1 cellular context compared by ENCODE assay signal in genomic region chr2:226581004-226581403, GRCh38.
A peak's percentile ranks its signal among the peaks of the same experiment; 100 is the strongest.
TF ChIP-seq lines count a peak whose summit lies in the region.

No MANE protein-coding gene starts in this region.

TF ChIP-seq in HepG2, 621 proteins besides CTCF, POLR2A, EP300 and RAD21 (continued from another document and continues in another):
- TF ChIP-seq GATAD2A (CRISPR knock-in tag; IDR thresholded peaks at IDR 0.05) = peak; percentile 92
- TF ChIP-seq SRY (CRISPR knock-in tag; IDR thresholded peaks at IDR 0.05) = no peak
- TF ChIP-seq ZNF451 (CRISPR knock-in tag; IDR thresholded peaks at IDR 0.05) = no peak
- TF ChIP-seq ATF6 (CRISPR knock-in tag; conservative IDR thresholded peaks at IDR 0.05) = no peak
- TF ChIP-seq SMAD1 (CRISPR knock-in tag; IDR thresholded peaks at IDR 0.05; ENCODE audit: borderline replicate concordance, low read depth) = no peak
- TF ChIP-seq RFX3 (CRISPR knock-in tag; IDR thresholded peaks at IDR 0.05) = no peak
- TF ChIP-seq STAT5B (CRISPR knock-in tag; IDR thresholded peaks at IDR 0.05) = no peak
- TF ChIP-seq ZBTB39 (CRISPR knock-in tag; IDR thresholded peaks at IDR 0.05) = no peak
- no peak for TF ChIP-seq ZNF468 (CRISPR knock-in tag; IDR thresholded peaks at IDR 0.05)
- TF ChIP-seq USF2 (IDR thresholded peaks at IDR 0.05; ENCODE audit: low read depth, low read length) = no peak
- 0 out of 2 replicates have a peak, but pooled peaks have one; percentile 7 for TF ChIP-seq USF2 (CRISPR knock-in tag; IDR thresholded peaks at IDR 0.05; ENCODE audit: borderline replicate concordance)
- TF ChIP-seq RARG (CRISPR knock-in tag; IDR thresholded peaks at IDR 0.05; ENCODE audit: low read depth) = no peak
- TF ChIP-seq BRCA1 (CRISPR knock-in tag; IDR thresholded peaks at IDR 0.05) = no peak
- TF ChIP-seq ZNF550 (CRISPR knock-in tag; IDR thresholded peaks at IDR 0.05; ENCODE audit: borderline replicate concordance) = no peak
- TF ChIP-seq FOXP4 (CRISPR knock-in tag; IDR thresholded peaks at IDR 0.05) = peak; percentile 45; the same call in 1 of the 2 replicates
- TF ChIP-seq ZBTB2 (CRISPR knock-in tag; IDR thresholded peaks at IDR 0.05; ENCODE audit: low read depth) = no peak
- no peak for TF ChIP-seq ZNF510 (CRISPR knock-in tag; IDR thresholded peaks at IDR 0.05; ENCODE audit: low read depth)
- peak; percentile 64 for TF ChIP-seq ZGPAT (CRISPR knock-in tag; IDR thresholded peaks at IDR 0.05)
- TF ChIP-seq SPEN (CRISPR knock-in tag; IDR thresholded peaks at IDR 0.05; ENCODE audit: low read depth) = no peak
- TF ChIP-seq ZNF563 (CRISPR knock-in tag; IDR thresholded peaks at IDR 0.05) = no peak
- no peak for TF ChIP-seq ZSCAN5A (CRISPR knock-in tag; IDR thresholded peaks at IDR 0.05; ENCODE audit: borderline replicate concordance)
- TF ChIP-seq ZBTB38 (CRISPR knock-in tag; IDR thresholded peaks at IDR 0.05) = no peak
- TF ChIP-seq ZBTB44 (CRISPR knock-in tag; IDR thresholded peaks at IDR 0.05) = no peak
- no peak for TF ChIP-seq ZNF251 (CRISPR knock-in tag; IDR thresholded peaks at IDR 0.05)
- peak; percentile 23; the same call in 1 of the 2 replicates for TF ChIP-seq SMC3 (IDR thresholded peaks at IDR 0.05; ENCODE audit: low read length)
- TF ChIP-seq FOXM1 (CRISPR knock-in tag; IDR thresholded peaks at IDR 0.05) = no peak
- TF ChIP-seq ZNF512B (CRISPR knock-in tag; IDR thresholded peaks at IDR 0.05; ENCODE audit: borderline replicate concordance) = no peak
- TF ChIP-seq RCOR2 (CRISPR knock-in tag; IDR thresholded peaks at IDR 0.05) = peak; percentile 55; the same call in 1 of the 2 replicates
- no peak for TF ChIP-seq SOX13 (IDR thresholded peaks at IDR 0.05)
- TF ChIP-seq SOX13 (CRISPR knock-in tag; conservative IDR thresholded peaks at IDR 0.05 in 1 of 2, IDR thresholded peaks at IDR 0.05 in 1 of 2) = peak in 1 of 2 experiments; percentile 85; a peak in 2 of 4 replicates
- no peak for TF ChIP-seq TERF1 (CRISPR knock-in tag; IDR thresholded peaks at IDR 0.05)
- no peak for TF ChIP-seq NFIB (CRISPR knock-in tag; IDR thresholded peaks at IDR 0.05; ENCODE audit: borderline replicate concordance)
- TF ChIP-seq SNRNP70 (IDR thresholded peaks at IDR 0.05; ENCODE audit: low read depth, low read length) = no peak
- TF ChIP-seq HNF1B (CRISPR knock-in tag; IDR thresholded peaks at IDR 0.05) = peak; percentile 26; the same call in 1 of the 2 replicates
- no peak for TF ChIP-seq ZNF3 (CRISPR knock-in tag; IDR thresholded peaks at IDR 0.05)
- TF ChIP-seq MEF2D (CRISPR knock-in tag; IDR thresholded peaks at IDR 0.05) = no peak
- TF ChIP-seq ZNF543 (CRISPR knock-in tag; IDR thresholded peaks at IDR 0.05) = no peak
- no peak for TF ChIP-seq MBD4 (IDR thresholded peaks at IDR 0.05; ENCODE audit: borderline replicate concordance, low read length)
